Comparison of ENCODE assay signal across 18 cellular contexts in genomic region chr6:123768939-123769338, GRCh38. TPM values are rescaled to one million over a fixed set of nuclear protein-coding genes. Genes with fewer than 3 reads are reported as not detected.
DNase-seq lines count a peak whose midpoint lies in the region; ATAC-seq and TF ChIP-seq lines count a peak whose summit lies in the region.
"Had no signal": no experiment of that assay in that cellular context is flagged by ENCODE, and none has a peak within 500 bp of the region (broad histone marks: within the 10 kb centered on the region; RNA-seq: fewer than 3 reads in every experiment).

No MANE protein-coding gene starts in this region.

- H4K8ac ChIP-seq in H9 (replicated peaks; ENCODE audit: insufficient read length, low read depth, low read length): no peak overlapping the region

- H3K79me2 ChIP-seq in H9 (ENCODE audit: insufficient read depth, low read length) (no peaks in the 10 kb centered on the region), KMS-11 (ENCODE audit: insufficient read depth, low read depth) (no peaks in the 10 kb centered on the region), neural progenitor cell (ENCODE audit: low read depth) (no peaks in the 10 kb centered on the region)

- no peak overlapping the region for H3K23ac ChIP-seq in H9 (ENCODE audit: insufficient read length, low read depth, low read length)

- no peaks in the 10 kb centered on the region for H3K79me1 ChIP-seq in H9 (ENCODE audit: insufficient read depth, low read depth, low read length, poor library complexity, severe bottlenecking)

- CTCF ChIA-PET in WTC11 (lab: Charles Lee): interaction anchor here (0.6 to 1.9 kb wide), 2 partner anchors 34 to 54 kb away, joined by 3 to 7 read pairs; no protein-coding TSS in a partner anchor

- H3K36me3 ChIP-seq in KMS-11 (ENCODE audit: insufficient read depth) (no peaks in the 10 kb centered on the region), iPS-18a (ENCODE audit: control insufficient read depth, low read depth, low read length) (no peaks in the 10 kb centered on the region), neural progenitor cell (no peaks in the 10 kb centered on the region)
- H3K36me3 ChIP-seq: BLaER1 treated with 17β-estradiol and CSF1 and Interleukin-3, amounts not matched to agents 10 nM and 100 nM; HAP-1 had no signal

- WGBS in H9 (ENCODE audit: extremely low coverage, insufficient read length, low lambda C conversion rate): no CpG with 5 or more reads among the region's 2 CpGs

- H2BK15ac ChIP-seq in H9 (ENCODE audit: low read depth, low read length): no peak overlapping the region

- peak overlapping the region; percentile 86 to 97 (median 97); a peak in 6 of 7 replicates for H3K27ac Mint-ChIP-seq in H9
- H3K27ac Mint-ChIP-seq in WTC11: peak overlapping the region; percentile 86
- H3K27ac Mint-ChIP-seq in neural progenitor cell: no peak overlapping the region
- H3K27ac Mint-ChIP-seq: B cell; CD8-positive, alpha-beta T cell had no signal

- H4K20me1 ChIP-seq in H9 (ENCODE audit: control insufficient read depth, insufficient read depth, insufficient read length) (no peaks in the 10 kb centered on the region), KMS-11 (ENCODE audit: insufficient read depth) (no peaks in the 10 kb centered on the region), neural progenitor cell (ENCODE audit: low read depth) (no peaks in the 10 kb centered on the region)
- H4K20me1 ChIP-seq: BLaER1 treated with 17β-estradiol and CSF1 and Interleukin-3, amounts not matched to agents 10 nM and 100 nM had no signal

- no peak overlapping the region for H4K5ac ChIP-seq in H9 (ENCODE audit: insufficient read length, low read depth, low read length)

- H3F3A ChIP-seq in neural progenitor cell (ENCODE audit: low read depth): no peaks in the 10 kb centered on the region

- H3K56ac ChIP-seq in H9 (ENCODE audit: insufficient read length, low read depth, low read length): no peak overlapping the region

- no peak overlapping the region for H3T11ph ChIP-seq in H9 (ENCODE audit: low read length)

- H3K36me3 Mint-ChIP-seq in H9 (ENCODE audit: insufficient read depth in 1 of 3, low read depth in 3 of 3) (peaks cover 0 to 6% (median 2%) of the 10 kb centered on the region in 3 experiments; a peak in 3 of 7 replicates), WTC11 (no peaks in the 10 kb centered on the region), neural progenitor cell (no peaks in the 10 kb centered on the region)
- H3K36me3 Mint-ChIP-seq: CD8-positive, alpha-beta T cell had no signal

- no peaks in the 10 kb centered on the region for H3K9me3 Mint-ChIP-seq in H9
- H3K9me3 Mint-ChIP-seq in WTC11: 0 out of 2 replicates have a peak, but pooled peaks cover 7% of the 10 kb centered on the region
- no peaks in the 10 kb centered on the region for H3K9me3 Mint-ChIP-seq in neural progenitor cell
- H3K9me3 Mint-ChIP-seq: CD8-positive, alpha-beta T cell had no signal

- no peak overlapping the region for H2BK20ac ChIP-seq in H9 (ENCODE audit: low read depth, low read length, poor library complexity, severe bottlenecking)

- no peaks in the 10 kb centered on the region for H3K9me3 ChIP-seq in H9 (ENCODE audit: control insufficient read depth, low read depth, low read length)
- no peaks in the 10 kb centered on the region for H3K9me3 ChIP-seq in iPS-18a (ENCODE audit: control insufficient read depth, low read depth, low read length)
- no peaks in the 10 kb centered on the region for H3K9me3 ChIP-seq in neural progenitor cell (ENCODE audit: low read depth)
- H3K9me3 ChIP-seq: BLaER1 treated with 17β-estradiol and CSF1 and Interleukin-3, amounts not matched to agents 10 nM and 100 nM; HAP-1 had no signal

- H3K4me2 ChIP-seq in H9 (ENCODE audit: insufficient read depth, insufficient read length, low read length) (no peak overlapping the region), KMS-11 (peak overlapping the region; percentile 96), neural progenitor cell (no peak overlapping the region)
- H3K4me2 ChIP-seq: BLaER1 treated with 17β-estradiol and CSF1 and Interleukin-3, amounts not matched to agents 10 nM and 100 nM had no signal

- H2AFZ ChIP-seq in H9 (ENCODE audit: low read length) (no peak overlapping the region), KMS-11 (ENCODE audit: low read depth) (peak overlapping the region; percentile 58), neural progenitor cell (replicated peaks) (no peak overlapping the region)

- H2BK120ac ChIP-seq in H9 (ENCODE audit: low read depth, low read length, poor library complexity, severe bottlenecking): no peak overlapping the region

- no peak overlapping the region for H3K14ac ChIP-seq in H9 (ENCODE audit: insufficient read depth, low read length)

- no peak overlapping the region for H2BK12ac ChIP-seq in H9 (ENCODE audit: insufficient read length, low read depth, low read length)

- H3K27me3 ChIP-seq in H9 (ENCODE audit: insufficient read depth, low read length) (no peaks in the 10 kb centered on the region), KMS-11 (ENCODE audit: insufficient read depth, low read depth) (no peaks in the 10 kb centered on the region), iPS-18a (ENCODE audit: control insufficient read depth, insufficient read depth, low read length) (no peaks in the 10 kb centered on the region), neural progenitor cell (no peaks in the 10 kb centered on the region)
- H3K27me3 ChIP-seq: BLaER1 treated with 17β-estradiol and CSF1 and Interleukin-3, amounts not matched to agents 10 nM and 100 nM had no signal

- H3K4ac ChIP-seq in H9 (ENCODE audit: low read depth, low read length): no peak overlapping the region

- POLR2A ChIA-PET in WTC11 (lab: Charles Lee): no interaction called here

- H3K27me3 Mint-ChIP-seq in H9 (ENCODE audit: low read depth): no peaks in the 10 kb centered on the region
- no peaks in the 10 kb centered on the region for H3K27me3 Mint-ChIP-seq in WTC11 (ENCODE audit: low read depth)
- H3K27me3 Mint-ChIP-seq in neural progenitor cell (ENCODE audit: insufficient read depth, low read depth): peaks cover 2% of the 10 kb centered on the region
- H3K27me3 Mint-ChIP-seq: B cell had no signal

- no peak overlapping the region for H3K27ac ChIP-seq in H9 (ENCODE audit: insufficient read length, low read depth, low read length)
- peak overlapping the region; percentile 95 for H3K27ac ChIP-seq in KMS-11
- H3K27ac ChIP-seq in iPS-18a (ENCODE audit: low read length): peak overlapping the region; percentile 26
- no peak overlapping the region for H3K27ac ChIP-seq in neural progenitor cell
- H3K27ac ChIP-seq: BLaER1 treated with 17β-estradiol and CSF1 and Interleukin-3, amounts not matched to agents 10 nM and 100 nM had no signal

- no peak for ATAC-seq in WTC11
- ATAC-seq: CD8-positive, alpha-beta T cell; K562 had no signal

- H3K9ac ChIP-seq in H9 (ENCODE audit: extremely low read depth, insufficient read length, low read length): no peak overlapping the region
- peak overlapping the region; percentile 36; the same call in 1 of the 2 replicates for H3K9ac ChIP-seq in KMS-11
- no peak overlapping the region for H3K9ac ChIP-seq in iPS-18a (ENCODE audit: low read length)
- no peak overlapping the region for H3K9ac ChIP-seq in neural progenitor cell
- H3K9ac ChIP-seq: BLaER1 treated with 17β-estradiol and CSF1 and Interleukin-3, amounts not matched to agents 10 nM and 100 nM had no signal

- H3K23me2 ChIP-seq in H9 (ENCODE audit: insufficient read length, low read depth, low read length, poor library complexity, severe bottlenecking): no peaks in the 10 kb centered on the region

- H4K91ac ChIP-seq in H9 (ENCODE audit: insufficient read length, low read depth, low read length): no peak overlapping the region

- DNase-seq in H9 (no peak), WTC11 (ENCODE audit: low spot score) (no peak), COLO829 (ENCODE audit: low spot score) (no peak), NOMO-1 treated with dmso at 0.1 percent for 144 hours (lab: John Stamatoyannopoulos, UW; ENCODE audit: unreplicated experiment) (no peak), neural progenitor cell (ENCODE audit: low spot score) (no peak), occipital lobe (lab: John Stamatoyannopoulos, UW) (no peak)
- DNase-seq: CD8-positive, alpha-beta T cell; COR-L47; DMS 273 treated with DMSO at 0.1 percent for 48 hours; GOT3; IMR-90 had no signal

- H2BK5ac ChIP-seq in H9 (ENCODE audit: insufficient read length, low read length): no peak overlapping the region

- TF ChIP-seq CTCF in H9 (conservative IDR thresholded peaks at IDR 0.05): no peak
- no peak for TF ChIP-seq CTCF in KMS-11 (conservative IDR thresholded peaks at IDR 0.05; ENCODE audit: low read depth, low read length)
- no peak for TF ChIP-seq CTCF in WTC11 (IDR thresholded peaks at IDR 0.05)
- TF ChIP-seq CTCF in neural progenitor cell (IDR thresholded peaks at IDR 0.05): no peak

- H3K4me3 Mint-ChIP-seq in H9 (peak overlapping the region in 1 of 2 experiments; percentile 32; a peak in 2 of 5 replicates), WTC11 (peak overlapping the region; percentile 35; the same call in 1 of the 2 replicates), neural progenitor cell (no peak overlapping the region)
- H3K4me3 Mint-ChIP-seq: B cell; CD8-positive, alpha-beta T cell had no signal

- H3K4me1 Mint-ChIP-seq in H9: peaks cover 40% of the 10 kb centered on the region in 2 experiments
- H3K4me1 Mint-ChIP-seq in WTC11: peaks cover 37% of the 10 kb centered on the region
- H3K4me1 Mint-ChIP-seq in neural progenitor cell: peaks cover 3% of the 10 kb centered on the region
- H3K4me1 Mint-ChIP-seq: B cell had no signal

- H2AK5ac ChIP-seq in H9 (ENCODE audit: insufficient read length, low read length): no peak overlapping the region

- no peak overlapping the region for H3K18ac ChIP-seq in H9 (ENCODE audit: insufficient read length, low read depth, low read length)

- H3K4me3 ChIP-seq in KMS-11 (IDR thresholded peaks at IDR 0.05; ENCODE audit: insufficient read depth, low read depth, low read length) (no peak overlapping the region), iPS-18a (ENCODE audit: low read length) (peak overlapping the region; percentile 13), neural progenitor cell (no peak overlapping the region)
- H3K4me3 ChIP-seq: BLaER1 treated with 17β-estradiol and CSF1 and Interleukin-3, amounts not matched to agents 10 nM and 100 nM; HAP-1; K562 had no signal

- H3K4me1 ChIP-seq in H9 (ENCODE audit: insufficient read depth, low read length) (peaks cover 14% of the 10 kb centered on the region), KMS-11 (ENCODE audit: low read depth, poor library complexity, severe bottlenecking) (peaks cover 50% of the 10 kb centered on the region), iPS-18a (ENCODE audit: control insufficient read depth, low read depth, low read length) (peaks cover 30% of the 10 kb centered on the region), neural progenitor cell (no peaks in the 10 kb centered on the region)
- H3K4me1 ChIP-seq: BLaER1 treated with 17β-estradiol and CSF1 and Interleukin-3, amounts not matched to agents 10 nM and 100 nM had no signal

TF ChIP-seq in WTC11, 78 proteins besides CTCF, POLR2A, EP300 and RAD21 (continues in another document):
- TF ChIP-seq GABPB1 (CRISPR knock-in tag; IDR thresholded peaks at IDR 0.05) (no peak), JAZF1 (CRISPR knock-in tag; IDR thresholded peaks at IDR 0.05) (no peak), FOXK1 (CRISPR knock-in tag; IDR thresholded peaks at IDR 0.05) (no peak)

RNA-seq across cellular contexts. Expression of gene NKAIN2, which starts 34.7 kb away (rescaled TPM):
- 0.17 and 0.29 TPM in 2 replicates for total RNA-seq in H9 (2021)
- total RNA-seq in WTC11 (2021): 0.33 to 0.64 TPM (median 0.41 TPM) in 3 replicates
- total RNA-seq in neural progenitor cell (ENCODE audit: low replicate concordance): 0.37 and 0.45 TPM in 2 replicates
- 130 TPM for total RNA-seq in occipital lobe
- total RNA-seq: A172; B cell; CD8-positive, alpha-beta T cell; IMR-90; K562 had no signal

Comparison
In these comparisons a context has a peak if more than half of its experiments do, and no peak if none do; other contexts are left out.
1. H3K27ac ChIP-seq: peak in KMS-11 (single experiment) and iPS-18a (single experiment); none in H9 (single experiment) and neural progenitor cell (single experiment).
2. RNA of gene NKAIN2, which starts 34.7 kb away (total RNA-seq): 130 TPM in occipital lobe (single experiment); 0.37 to 0.45 TPM in neural progenitor cell, 0.33 to 0.64 TPM in WTC11 and 0.17 to 0.29 TPM in H9; every median in the first group is over 10 times any median in the second.